In genomic region chr5:131281133-131281867, GRCh38 we compare ENCODE assay signal across 8 cellular contexts. TPM values are rescaled to one million over a fixed set of nuclear protein-coding genes. Genes with fewer than 3 reads are reported as not detected.
DNase-seq lines count a peak whose midpoint lies in the region; ATAC-seq lines count a peak whose summit lies in the region.

No MANE protein-coding gene starts in this region.

- peak overlapping the region; percentile 39 for H3K4me3 Mint-ChIP-seq in stimulated activated effector memory CD8-positive, alpha-beta T cell treated with anti-CD3 and anti-CD28 coated beads, Interleukin-12 subunit alpha, Interleukin-12 subunit beta, amount 100 ng/mL, for 72 hours

- H3K9me3 Mint-ChIP-seq in stimulated activated effector memory CD8-positive, alpha-beta T cell treated with anti-CD3 and anti-CD28 coated beads, Interleukin-12 subunit alpha, Interleukin-12 subunit beta, amount 100 ng/mL, for 72 hours: no peaks in the 10 kb centered on the region

- peaks cover 75% of the 10 kb centered on the region for H3K36me3 Mint-ChIP-seq in stimulated activated effector memory CD8-positive, alpha-beta T cell treated with anti-CD3 and anti-CD28 coated beads, Interleukin-12 subunit alpha, Interleukin-12 subunit beta, amount 100 ng/mL, for 72 hours

- peaks cover 69% of the 10 kb centered on the region for H3K4me1 Mint-ChIP-seq in stimulated activated effector memory CD8-positive, alpha-beta T cell treated with anti-CD3 and anti-CD28 coated beads, Interleukin-12 subunit alpha, Interleukin-12 subunit beta, amount 100 ng/mL, for 72 hours

- H3K27ac Mint-ChIP-seq in stimulated activated effector memory CD8-positive, alpha-beta T cell treated with anti-CD3 and anti-CD28 coated beads, Interleukin-12 subunit alpha, Interleukin-12 subunit beta, amount 100 ng/mL, for 72 hours: peak overlapping the region; percentile 81

- ATAC-seq in HG03439 (IDR thresholded peaks at IDR 0.05; ENCODE audit: unreplicated experiment): peak; percentile 29
- peak; percentile 94 for ATAC-seq in stimulated activated effector memory CD8-positive, alpha-beta T cell treated with anti-CD3 and anti-CD28 coated beads, Interleukin-12 subunit alpha, Interleukin-12 subunit beta, amount 100 ng/mL, for 72 hours

- DNase-seq in DMS79 treated with DMSO at 0.1 percent for 48 hours (lab: John Stamatoyannopoulos, UW): peak; percentile 1
- DNase-seq in DMS79 (lab: John Stamatoyannopoulos, UW): no peak
- peak; percentile 90 for DNase-seq in central memory CD4-positive, alpha-beta T cell
- DNase-seq in stimulated activated effector memory CD8-positive, alpha-beta T cell treated with anti-CD3 and anti-CD28 coated beads, Interleukin-12 subunit alpha, Interleukin-12 subunit beta, amount 100 ng/mL, for 72 hours (ENCODE audit: low spot score in 2 of 2): peak in 1 of 2 donors; percentile 49
- DNase-seq in ureter (ENCODE audit: low spot score): no peak
- DNase-seq in cerebellar nuclear complex (lab: John Stamatoyannopoulos, UW): no peak
- DNase-seq in NCI-H526 treated with DMSO at 0.1 percent for 48 hours (lab: John Stamatoyannopoulos, UW): no peak

RNA-seq across cellular contexts. Expression of gene CDC42SE2, which starts 17.4 kb away (rescaled TPM):
- total RNA-seq in ureter: 39.6 TPM

Comparison
In these comparisons a context has a peak if more than half of its experiments do, and no peak if none do; other contexts are left out.
1. DNase-seq: peak in DMS79 treated with DMSO at 0.1 percent for 48 hours (single experiment) and central memory CD4-positive, alpha-beta T cell (single experiment); none in DMS79 (single experiment), ureter (single experiment), cerebellar nuclear complex (0 of 2) and NCI-H526 treated with DMSO at 0.1 percent for 48 hours (single experiment).